ENCODE assay signal across 25 cellular contexts in the genomic region with DNA sequence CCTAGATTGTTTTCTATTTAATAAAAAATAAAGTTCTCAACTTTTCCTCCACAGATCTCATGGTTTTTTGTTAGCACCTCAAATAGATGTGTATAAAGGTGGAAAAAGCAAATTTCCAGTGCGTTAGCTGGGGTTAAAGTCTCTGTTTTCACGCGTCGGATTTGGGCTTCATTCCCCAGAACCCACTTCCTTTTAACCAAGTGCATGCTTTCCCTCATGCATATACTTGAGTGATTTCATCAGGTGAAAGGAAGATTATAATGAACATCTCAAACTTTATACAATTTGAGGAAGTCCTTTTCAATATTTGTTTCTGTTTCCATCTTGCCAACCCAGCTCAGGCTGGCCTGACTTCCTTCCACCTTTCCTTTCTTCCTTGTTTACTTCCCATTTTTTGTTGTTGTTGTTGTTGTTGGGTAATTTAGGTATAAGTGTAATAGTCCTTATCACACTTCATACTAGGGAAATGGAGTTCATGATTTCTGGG. TPM values are rescaled to one million over a fixed set of nuclear protein-coding genes. Genes with fewer than 3 reads are reported as not detected.
DNase-seq lines count a peak whose midpoint lies in the region; ATAC-seq lines count a peak whose summit lies in the region.
"Had no signal": no experiment of that assay in that cellular context is flagged by ENCODE, and none has a peak within 500 bp of the region (broad histone marks: within the 10 kb centered on the region; RNA-seq: fewer than 3 reads in every experiment).

No MANE protein-coding gene starts in this region.

- H3K27me3 Mint-ChIP-seq in activated naive CD4-positive, alpha-beta T cell treated with anti-CD3 and anti-CD28 coated beads, Interleukin-2, amount 10 ng/mL, durations not matched to agents 7 days and 5 days, result no peaks in the 10 kb centered on the region
- no peaks in the 10 kb centered on the region for H3K27me3 Mint-ChIP-seq in activated naive CD8-positive, alpha-beta T cell treated with anti-CD3 and anti-CD28 coated beads, Interleukin-2, amount 10 ng/mL, durations not matched to agents 7 days and 5 days
- H3K27me3 Mint-ChIP-seq in stimulated activated naive B cell treated with anti-CD40 and anti-IgM and Interleukin-4, amounts not matched to agents 10 μg/mL and 1 μg/mL and 100 μg/mL, for 72 hours, result no peaks in the 10 kb centered on the region
- H3K27me3 Mint-ChIP-seq: brain had no signal

- H3K4me2 ChIP-seq in GM23248 (ENCODE audit: unreplicated experiment), result no peak overlapping the region

- H3K4me1 Mint-ChIP-seq in activated naive CD4-positive, alpha-beta T cell treated with anti-CD3 and anti-CD28 coated beads, Interleukin-2, amount 10 ng/mL, durations not matched to agents 7 days and 5 days, result peaks cover 67% of the 10 kb centered on the region
- H3K4me1 Mint-ChIP-seq in activated naive CD8-positive, alpha-beta T cell treated with anti-CD3 and anti-CD28 coated beads, Interleukin-2, amount 10 ng/mL, durations not matched to agents 7 days and 5 days, result peaks cover 27% of the 10 kb centered on the region
- peaks cover 10 to 16% of the 10 kb centered on the region in 2 donors for H3K4me1 Mint-ChIP-seq in stimulated activated naive B cell treated with anti-CD40 and anti-IgM and Interleukin-4, amounts not matched to agents 10 μg/mL and 1 μg/mL and 100 μg/mL, for 72 hours
- H3K4me1 Mint-ChIP-seq: brain had no signal

- in situ Hi-C loops in GM23248 (cut with MboI), result no loop called here

- peaks cover 19% of the 10 kb centered on the region for H3K9me3 Mint-ChIP-seq in activated naive CD4-positive, alpha-beta T cell treated with anti-CD3 and anti-CD28 coated beads, Interleukin-2, amount 10 ng/mL, durations not matched to agents 7 days and 5 days
- H3K9me3 Mint-ChIP-seq in activated naive CD8-positive, alpha-beta T cell treated with anti-CD3 and anti-CD28 coated beads, Interleukin-2, amount 10 ng/mL, durations not matched to agents 7 days and 5 days, result peaks cover 1% of the 10 kb centered on the region
- peaks cover 2 to 4% of the 10 kb centered on the region in 2 donors for H3K9me3 Mint-ChIP-seq in stimulated activated naive B cell treated with anti-CD40 and anti-IgM and Interleukin-4, amounts not matched to agents 10 μg/mL and 1 μg/mL and 100 μg/mL, for 72 hours
- H3K9me3 Mint-ChIP-seq: brain had no signal

- no peak for DNase-seq in activated naive CD4-positive, alpha-beta T cell treated with anti-CD3 and anti-CD28 coated beads, Interleukin-2, amount 10 ng/mL, durations not matched to agents 7 days and 5 days
- no peak for DNase-seq in activated naive CD4-positive, alpha-beta T cell treated with Interleukin-2 at 50 U/mL for 16 hours
- DNase-seq in MV-4-11 (lab: John Stamatoyannopoulos, UW) (peak; percentile 18), GM23248 (no peak), HK-2 (ENCODE audit: unreplicated experiment) (no peak), SKM-1 treated with dmso at 0.1 percent for 144 hours (lab: John Stamatoyannopoulos, UW; ENCODE audit: unreplicated experiment) (no peak)
- DNase-seq in activated naive CD8-positive, alpha-beta T cell treated with anti-CD3 and anti-CD28 coated beads, Interleukin-2, amount 10 ng/mL, durations not matched to agents 7 days and 5 days, result no peak
- DNase-seq in stimulated activated naive B cell treated with anti-CD40 and anti-IgM and Interleukin-4, amounts not matched to agents 10 μg/mL and 1 μg/mL and 100 μg/mL, for 72 hours, result no peak
- DNase-seq: activated CD4-positive, CD25-positive, alpha-beta regulatory T cell treated with anti-CD3 and anti-CD28 coated beads, Interleukin-2, amount 50 U/mL, for 72 hours; DMS53; effector memory CD4-positive, alpha-beta T cell; esophagus squamous epithelium; gastrocnemius medialis; GF-D8; H7; hippocampal formation; mucosa of descending colon; NCI-H146; NCI-H526 treated with DMSO at 0.1 percent for 48 hours had no signal

- no peaks in the 10 kb centered on the region for H3K36me3 ChIP-seq in GM23248 (ENCODE audit: low read depth)
- H3K36me3 ChIP-seq: esophagus squamous epithelium, gastrocnemius medialis, prostate gland, thoracic aorta had no signal

- H2AFZ ChIP-seq in GM23248, result no peak overlapping the region

- no peak for ATAC-seq in activated naive CD8-positive, alpha-beta T cell treated with anti-CD3 and anti-CD28 coated beads, Interleukin-2, amount 10 ng/mL, durations not matched to agents 7 days and 5 days (ENCODE audit: low read depth)
- ATAC-seq in stimulated activated naive B cell treated with anti-CD40 and anti-IgM and Interleukin-4, amounts not matched to agents 10 μg/mL and 1 μg/mL and 100 μg/mL, for 72 hours (replicated peaks), result no peak
- ATAC-seq: gastrocnemius medialis, mucosa of descending colon, SK-N-SH treated with all-trans-retinoic acid at 6 μM for 48 hours had no signal

- H3K27ac Mint-ChIP-seq in activated naive CD4-positive, alpha-beta T cell treated with anti-CD3 and anti-CD28 coated beads, Interleukin-2, amount 10 ng/mL, durations not matched to agents 7 days and 5 days, result peak overlapping the region; percentile 87
- peak overlapping the region; percentile 85 for H3K27ac Mint-ChIP-seq in activated naive CD8-positive, alpha-beta T cell treated with anti-CD3 and anti-CD28 coated beads, Interleukin-2, amount 10 ng/mL, durations not matched to agents 7 days and 5 days
- H3K27ac Mint-ChIP-seq in stimulated activated naive B cell treated with anti-CD40 and anti-IgM and Interleukin-4, amounts not matched to agents 10 μg/mL and 1 μg/mL and 100 μg/mL, for 72 hours, result peak overlapping the region; percentile 25
- H3K27ac Mint-ChIP-seq: brain had no signal

- POLR2A ChIA-PET in activated naive CD8-positive, alpha-beta T cell treated with anti-CD3 and anti-CD28 coated beads, Interleukin-2, amount 10 ng/mL, durations not matched to agents 7 days and 5 days (lab: Charles Lee), result interaction anchor here (1.2 to 1.4 kb wide), 2 partner anchors 13 to 14 kb away, joined by 4 read pairs; no protein-coding TSS in a partner anchor

- CTCF ChIA-PET in activated naive CD4-positive, alpha-beta T cell treated with anti-CD3 and anti-CD28 coated beads, Interleukin-2, amount 10 ng/mL, durations not matched to agents 7 days and 5 days (lab: Charles Lee), result interaction anchor here (0.8 to 1.4 kb wide), 4 partner anchors 12 to 69 kb away, joined by 3 to 5 read pairs (median 3); no protein-coding TSS in a partner anchor

- H3K9ac ChIP-seq in GM23248, result no peak overlapping the region

- H3K79me2 ChIP-seq in GM23248 (ENCODE audit: insufficient read depth), result no peaks in the 10 kb centered on the region

- H3K27me3 ChIP-seq in GM23248 (replicated peaks; ENCODE audit: insufficient read depth), result no peaks in the 10 kb centered on the region
- H3K27me3 ChIP-seq: esophagus squamous epithelium, gastrocnemius medialis had no signal

- H3K27ac ChIP-seq in GM23248, result no peak overlapping the region
- H3K27ac ChIP-seq: esophagus squamous epithelium, gastrocnemius medialis, prostate gland, thoracic aorta had no signal

- no peaks in the 10 kb centered on the region for H3K9me3 ChIP-seq in GM23248 (ENCODE audit: low read depth)
- H3K9me3 ChIP-seq: esophagus squamous epithelium, gastrocnemius medialis, mucosa of descending colon, prostate gland, thoracic aorta had no signal

- no peaks in the 10 kb centered on the region for H3K4me1 ChIP-seq in GM23248 (ENCODE audit: insufficient read depth)
- H3K4me1 ChIP-seq: esophagus squamous epithelium, gastrocnemius medialis, prostate gland had no signal

- no peaks in the 10 kb centered on the region for H3F3A ChIP-seq in GM23248 (ENCODE audit: insufficient read depth)

- 76 to 79% methylated on average over 4 of the region's 4 CpGs for WGBS in GM23248 (ENCODE audit: low coverage in 1 of 2, low lambda C conversion rate in 2 of 2, missing lambda C conversion rate in 2 of 2), 2 experiments

- H3K9me2 ChIP-seq in GM23248 (ENCODE audit: insufficient read depth), result no peaks in the 10 kb centered on the region

- H4K20me1 ChIP-seq in GM23248 (ENCODE audit: insufficient read depth), result no peaks in the 10 kb centered on the region

- H3K36me3 Mint-ChIP-seq in activated naive CD4-positive, alpha-beta T cell treated with anti-CD3 and anti-CD28 coated beads, Interleukin-2, amount 10 ng/mL, durations not matched to agents 7 days and 5 days, result peaks cover 28% of the 10 kb centered on the region
- peaks cover 13% of the 10 kb centered on the region for H3K36me3 Mint-ChIP-seq in activated naive CD8-positive, alpha-beta T cell treated with anti-CD3 and anti-CD28 coated beads, Interleukin-2, amount 10 ng/mL, durations not matched to agents 7 days and 5 days
- no peaks in the 10 kb centered on the region for H3K36me3 Mint-ChIP-seq in stimulated activated naive B cell treated with anti-CD40 and anti-IgM and Interleukin-4, amounts not matched to agents 10 μg/mL and 1 μg/mL and 100 μg/mL, for 72 hours
- H3K36me3 Mint-ChIP-seq: brain had no signal

- no peak overlapping the region for H3K4me3 Mint-ChIP-seq in activated naive CD4-positive, alpha-beta T cell treated with anti-CD3 and anti-CD28 coated beads, Interleukin-2, amount 10 ng/mL, durations not matched to agents 7 days and 5 days
- peak overlapping the region; percentile 55 for H3K4me3 Mint-ChIP-seq in activated naive CD8-positive, alpha-beta T cell treated with anti-CD3 and anti-CD28 coated beads, Interleukin-2, amount 10 ng/mL, durations not matched to agents 7 days and 5 days
- H3K4me3 Mint-ChIP-seq in stimulated activated naive B cell treated with anti-CD40 and anti-IgM and Interleukin-4, amounts not matched to agents 10 μg/mL and 1 μg/mL and 100 μg/mL, for 72 hours, result no peak overlapping the region
- H3K4me3 Mint-ChIP-seq: brain had no signal

- no peak overlapping the region for H3K4me3 ChIP-seq in GM23248
- H3K4me3 ChIP-seq: esophagus squamous epithelium, gastrocnemius medialis, mucosa of descending colon, prostate gland, thoracic aorta had no signal

RNA-seq across cellular contexts. Expression of a gene that starts 43.9 kb away (rescaled TPM):
- total RNA-seq in activated naive CD8-positive, alpha-beta T cell treated with anti-CD3 and anti-CD28 coated beads, Interleukin-2, amount 10 ng/mL, durations not matched to agents 7 days and 5 days, result not detected
- total RNA-seq in GM23248 (2014; rRNA removed; shearing (Covaris generic)), result not detected in 2 replicates
- not detected in 2 replicates for polyA plus RNA-seq in GM23248 (2016; fragmentation: Nextera tagmentation; extraction: Ambion mirVana)
- total RNA-seq: esophagus squamous epithelium, gastrocnemius medialis, H7, liver, MCF 10A, prostate gland, thoracic aorta had no signal
- polyA plus RNA-seq: liver had no signal

Comparison
In these comparisons a context has a peak if more than half of its experiments do, and no peak if none do; other contexts are left out.
1. H3K27ac Mint-ChIP-seq: peak in every context shown above with its lines; median percentile 87 in activated naive CD4-positive, alpha-beta T cell treated with anti-CD3 and anti-CD28 coated beads, Interleukin-2, amount 10 ng/mL, durations not matched to agents 7 days and 5 days; 85 in activated naive CD8-positive, alpha-beta T cell treated with anti-CD3 and anti-CD28 coated beads, Interleukin-2, amount 10 ng/mL, durations not matched to agents 7 days and 5 days; 25 in stimulated activated naive B cell treated with anti-CD40 and anti-IgM and Interleukin-4, amounts not matched to agents 10 μg/mL and 1 μg/mL and 100 μg/mL, for 72 hours.